Comparison of ENCODE assay signal across 8 cellular contexts in genomic region chr2:62197609-62198236, GRCh38. TPM values are rescaled to one million over a fixed set of nuclear protein-coding genes. Genes with fewer than 3 reads are reported as not detected.
DNase-seq lines count a peak whose midpoint lies in the region; ATAC-seq, FAIRE-seq and TF ChIP-seq lines count a peak whose summit lies in the region.

No MANE protein-coding gene starts in this region.

- H2AK5ac ChIP-seq in H1 (ENCODE audit: low read depth, low read length) (no peak overlapping the region), mesendoderm (ENCODE audit: low read length) (no peak overlapping the region)

- no peak overlapping the region for H2BK20ac ChIP-seq in H1 (ENCODE audit: low read length)

- H3K23ac ChIP-seq in H1 (ENCODE audit: insufficient read length) (no peak overlapping the region), mesendoderm (ENCODE audit: low read length) (no peak overlapping the region)

- TF ChIP-seq POLR2A in H1 (IDR thresholded peaks at IDR 0.05; ENCODE audit: control extremely low read depth in 1 of 2, low read depth in 2 of 2, low read length in 2 of 2): no peak

- H3K4me3 ChIP-seq in H1 (ENCODE audit: extremely low read depth in 1 of 4, insufficient read depth in 2 of 4, low read depth in 3 of 4, low read length in 4 of 4) (peak overlapping the region; percentile 75 to 100 (median 86)), mesendoderm (ENCODE audit: low read length) (peak overlapping the region; percentile 96), thymus (ENCODE audit: low read length) (peak overlapping the region; percentile 100)

- H2BK120ac ChIP-seq in H1 (replicated peaks; ENCODE audit: low read depth, low read length): no peak overlapping the region
- no peak overlapping the region for H2BK120ac ChIP-seq in mesendoderm (ENCODE audit: low read depth, low read length)

- H3K79me2 ChIP-seq in H1 (ENCODE audit: control insufficient read depth in 1 of 2, insufficient read depth in 2 of 2, low read length in 2 of 2) (peaks cover 54 to 64% of the 10 kb centered on the region in 2 experiments), mesendoderm (ENCODE audit: control insufficient read depth, insufficient read depth, low read length) (peaks cover 66% of the 10 kb centered on the region)

- no peak for TF ChIP-seq EP300 in H1 (IDR thresholded peaks at IDR 0.05; ENCODE audit: borderline replicate concordance in 1 of 2, low read depth in 2 of 2, low read length in 2 of 2)

- no peak overlapping the region for H4K91ac ChIP-seq in H1 (replicated peaks; ENCODE audit: insufficient read length, low read length)

- no peak for TF ChIP-seq RAD21 in H1 (IDR thresholded peaks at IDR 0.05 in 1 of 2, conservative IDR thresholded peaks at IDR 0.05 in 1 of 2; ENCODE audit: low read depth in 2 of 2, low read length in 2 of 2)

- H4K5ac ChIP-seq in H1 (ENCODE audit: insufficient read length, low read depth, low read length) (no peak overlapping the region), mesendoderm (ENCODE audit: low read length) (no peak overlapping the region)

- H4K20me1 ChIP-seq in H1 (replicated peaks in 1 of 2; ENCODE audit: control insufficient read depth in 1 of 2, insufficient read depth in 2 of 2, low read length in 2 of 2): peaks cover 27 to 28% of the 10 kb centered on the region in 2 experiments

- TF ChIP-seq CTCF in H1 (IDR thresholded peaks at IDR 0.05; ENCODE audit: control extremely low read depth in 1 of 3, insufficient read depth in 1 of 3, low read depth in 1 of 3, low read length in 3 of 3): no peak

- no peak for FAIRE-seq in H1 (lab: Jason Lieb, UNC)

- no peaks in the 10 kb centered on the region for H3K36me3 ChIP-seq in H1 (ENCODE audit: control insufficient read depth in 2 of 4, insufficient read depth in 4 of 4, low read length in 3 of 4)
- H3K36me3 ChIP-seq in mesendoderm (ENCODE audit: control insufficient read depth, insufficient read depth, low read length): no peaks in the 10 kb centered on the region
- H3K36me3 ChIP-seq in thymus (ENCODE audit: control insufficient read depth, insufficient read depth): peaks cover 3% of the 10 kb centered on the region

- WGBS in H1 (ENCODE audit: extremely low coverage in 1 of 2, insufficient coverage in 1 of 2, insufficient read length in 1 of 2, insufficient replicate concordance in 2 of 2, low coverage in 1 of 2, low lambda C conversion rate in 2 of 2, missing lambda C conversion rate in 1 of 2), 2 experiments: 6% methylated on average over 20 of the region's 20 CpGs; no CpG with 5 or more reads in 1 of the 2 experiments
- no CpG with 5 or more reads among the region's 20 CpGs for WGBS in mesendoderm (ENCODE audit: extremely low coverage, insufficient coverage, low lambda C conversion rate)
- 3% methylated on average over 20 of the region's 20 CpGs for WGBS in thymus

- no peak overlapping the region for H2AFZ ChIP-seq in H1 (ENCODE audit: low read length)

- no peaks in the 10 kb centered on the region; the same call in 1 of the 2 replicates for H3K23me2 ChIP-seq in H1 (ENCODE audit: low read depth, low read length)

- 0 out of 7 replicates have a peak overlapping the region, but pooled peaks of 1 of the 4 experiments have one; percentile 30 for H3K9ac ChIP-seq in H1 (replicated peaks in 1 of 4; ENCODE audit: extremely low read depth in 1 of 4, low read depth in 3 of 4, low read length in 3 of 4)
- peak overlapping the region; percentile 98 for H3K9ac ChIP-seq in mesendoderm (ENCODE audit: low read length)

- no peak overlapping the region for H4K8ac ChIP-seq in H1 (ENCODE audit: extremely low read depth, insufficient read depth, low read length)
- H4K8ac ChIP-seq in mesendoderm (ENCODE audit: low read depth, low read length): no peak overlapping the region

- H3K9me3 ChIP-seq in H1 (ENCODE audit: insufficient read depth in 2 of 2, low read depth in 1 of 2, low read length in 1 of 2) (no peaks in the 10 kb centered on the region), thymus (ENCODE audit: control insufficient read depth) (no peaks in the 10 kb centered on the region)

- POLR2A ChIA-PET in H1 (lab: Charles Lee; ENCODE audit: partially characterized antibody): interaction anchor here (1.7 kb wide), 1 partner anchor 10 kb away, joined by 3 read pairs; no protein-coding TSS in a partner anchor

- peak overlapping the region; percentile 43 to 68 for H3K4me2 ChIP-seq in H1 (ENCODE audit: insufficient read depth in 1 of 2, low read depth in 2 of 2, low read length in 2 of 2)
- H3K4me2 ChIP-seq in mesendoderm (ENCODE audit: low read length): peak overlapping the region; percentile 34

- H3K56ac ChIP-seq in H1 (replicated peaks; ENCODE audit: insufficient read length, low read depth, low read length) (no peak overlapping the region), mesendoderm (ENCODE audit: low read length) (peak overlapping the region; percentile 96)

- no peak overlapping the region for H3K14ac ChIP-seq in H1 (ENCODE audit: insufficient read length)

- H3K79me1 ChIP-seq in H1 (ENCODE audit: low read depth, low read length) (no peaks in the 10 kb centered on the region), mesendoderm (ENCODE audit: low read length) (peaks cover 6% of the 10 kb centered on the region)

- no peak for ATAC-seq in activated CD4-positive, CD25-positive, alpha-beta regulatory T cell treated with anti-CD3 and anti-CD28 coated beads, Interleukin-2, amount 50 U/mL, for 24 hours
- ATAC-seq in HG03460 (IDR thresholded peaks at IDR 0.05; ENCODE audit: unreplicated experiment): no peak

- peaks cover 6 to 29% (median 18%) of the 10 kb centered on the region in 4 experiments for H3K4me1 ChIP-seq in H1 (replicated peaks in 1 of 4; ENCODE audit: control insufficient read depth in 3 of 4, insufficient read depth in 4 of 4, low read length in 3 of 4)
- peaks cover 17% of the 10 kb centered on the region for H3K4me1 ChIP-seq in mesendoderm (ENCODE audit: control insufficient read depth, low read depth, low read length)
- H3K4me1 ChIP-seq in thymus (ENCODE audit: control insufficient read depth, insufficient read depth, low read length): peaks cover 49% of the 10 kb centered on the region

- H3K27me3 ChIP-seq in H1 (replicated peaks in 1 of 4; ENCODE audit: control insufficient read depth in 3 of 4, extremely low read depth in 1 of 4, insufficient read depth in 3 of 4, low read length in 3 of 4) (no peaks in the 10 kb centered on the region; a peak in 1 of 7 replicates), mesendoderm (ENCODE audit: insufficient read depth, low read length, poor library complexity) (no peaks in the 10 kb centered on the region), thymus (ENCODE audit: control insufficient read depth, insufficient read depth) (no peaks in the 10 kb centered on the region)

- peak; percentile 75 for DNase-seq in activated effector memory CD4-positive, alpha-beta T cell treated with anti-CD3 and anti-CD28 coated beads, Interleukin-2, amount 50 U/mL, for 16 hours
- no peak for DNase-seq in activated effector memory CD4-positive, alpha-beta T cell treated with Interleukin-2 at 50 U/mL for 16 hours
- DNase-seq in T-helper 2 cell (peak in 3 of 5 experiments; percentile 9 to 24 (median 16)), H1 (ENCODE audit: low read depth in 1 of 2, low spot score in 2 of 2) (peak in 1 of 2 experiments; percentile 62), mesendoderm (peak; percentile 61)

- H3K18ac ChIP-seq in H1 (ENCODE audit: extremely low read depth, low read length) (no peak overlapping the region), mesendoderm (ENCODE audit: low read length) (peak overlapping the region; percentile 96)

- H2BK12ac ChIP-seq in H1 (ENCODE audit: low read depth, low read length): no peak overlapping the region

- H3K4ac ChIP-seq in H1 (replicated peaks; ENCODE audit: insufficient read length, low read depth, low read length) (no peak overlapping the region), mesendoderm (ENCODE audit: low read depth, low read length) (no peak overlapping the region)

- H3K27ac ChIP-seq in H1 (ENCODE audit: low read depth, low read length) (no peak overlapping the region), mesendoderm (ENCODE audit: low read depth, low read length) (no peak overlapping the region), thymus (ENCODE audit: low read depth) (peak overlapping the region; percentile 64)

- H2BK5ac ChIP-seq in H1 (ENCODE audit: low read depth, low read length) (no peak overlapping the region), mesendoderm (ENCODE audit: low read length) (no peak overlapping the region)

- H2BK15ac ChIP-seq in H1 (ENCODE audit: low read length) (no peak overlapping the region), mesendoderm (replicated peaks; ENCODE audit: low read depth) (no peak overlapping the region)

- CTCF ChIA-PET in H1 (lab: Charles Lee; ENCODE audit: partially characterized antibody): interaction anchor here (1.3 to 1.6 kb wide), 2 partner anchors 15 to 213 kb away, joined by 4 read pairs; no protein-coding TSS in a partner anchor

TF ChIP-seq in H1, 55 proteins besides CTCF, POLR2A, EP300 and RAD21 (continues in another document):
- TF ChIP-seq KDM4A (IDR thresholded peaks at IDR 0.05; ENCODE audit: low read depth, low read length, severe bottlenecking) (no peak), TCF12 (IDR thresholded peaks at IDR 0.05; ENCODE audit: low read depth, low read length) (no peak), SAP30 (IDR thresholded peaks at IDR 0.05; ENCODE audit: insufficient read depth, insufficient replicate concordance, low read length) (no peak)

RNA-seq across cellular contexts. Expression of gene B3GNT2, which starts 1.8 kb away (rescaled TPM):
- 40.8 and 41.3 TPM in 2 replicates for total RNA-seq in H1 (2021; fragmentation: NEBNext Ultra II Directional; extraction: Animal tissue kit (Norgen Biotek cat#: 25700))
- polyA plus RNA-seq in H1 (2011; rRNA removed) (17.6 and 20.1 TPM in 2 replicates), thymus (24.8 TPM)
- polyA plus RNA-seq in H1 (2011; cell fraction: cytosol; rRNA removed): 29.3 TPM
- polyA plus RNA-seq in H1 (2011; cell fraction: nucleus; rRNA removed): 16.1 TPM
- polyA plus RNA-seq in H1 (2012, experiment 1 of 2): 21.6 to 30.8 TPM (median 26.6 TPM) in 4 replicates
- 4.7 TPM for polyA plus RNA-seq in H1 (2012, experiment 2 of 2)
- polyA plus RNA-seq in H1 (2013, experiment 1 of 2): 46.9 TPM
- 54.5 TPM for polyA plus RNA-seq in H1 (2013, experiment 2 of 2)
- polyA minus RNA-seq in H1 (2011; rRNA and poly(A)+ RNA removed): 55.2 TPM in 2 replicates
- polyA minus RNA-seq in H1 (2011; cell fraction: cytosol; rRNA and poly(A)+ RNA removed): 29.4 TPM
- 28.5 TPM for polyA minus RNA-seq in H1 (2011; cell fraction: nucleus; rRNA and poly(A)+ RNA removed)
- 25.2 TPM for polyA plus RNA-seq in mesendoderm (2013, experiment 1 of 2)
- polyA plus RNA-seq in mesendoderm (2013, experiment 2 of 2): 25.4 TPM
